ENCODE assay signal across 1 cellular context in genomic region chr2:97619150-97619827, GRCh38.
TF ChIP-seq lines count a peak whose summit lies in the region.
"Not testable (repeated sequence)": the region's sequence is repeated elsewhere in the genome, so short reads cannot be mapped to it uniquely, and the experiment has no call there.

No MANE protein-coding gene starts in this region.

TF ChIP-seq in K562, 482 proteins besides CTCF, POLR2A, EP300 and RAD21:
- not testable (repeated sequence) for TF ChIP-seq JUND (IDR thresholded peaks at IDR 0.05; ENCODE audit: borderline replicate concordance, low read depth, low read length)
- TF ChIP-seq JUND (tag; IDR thresholded peaks at IDR 0.05; ENCODE audit: borderline replicate concordance, low read depth, low read length) (peak; percentile 26; the same call in 1 of the 3 replicates), FOSL1 (tag; conservative IDR thresholded peaks at IDR 0.05) (peak; percentile 69), VEZF1 (CRISPR knock-in tag; IDR thresholded peaks at IDR 0.05) (peak; percentile 47)
